ENCODE assay signal across 20 cellular contexts in the genomic region with DNA sequence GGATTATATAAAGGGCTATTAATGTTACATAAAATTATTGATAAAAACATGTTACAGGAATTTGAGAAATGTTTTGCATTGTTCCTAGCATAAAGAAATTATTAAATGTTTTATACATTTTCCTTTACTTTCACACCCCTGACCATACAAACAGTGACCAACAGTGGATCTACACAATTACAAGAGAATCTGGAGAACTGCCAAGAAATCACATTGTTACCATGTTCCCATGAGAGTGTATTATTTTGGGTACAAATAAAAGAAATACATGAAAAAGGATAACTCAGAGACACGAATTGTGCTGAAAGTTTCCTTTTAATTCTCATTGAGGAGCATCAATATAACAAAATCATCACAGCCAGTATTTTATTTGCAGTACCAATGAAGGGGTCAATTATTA.
DNase-seq lines count a peak whose midpoint lies in the region; ATAC-seq and TF ChIP-seq lines count a peak whose summit lies in the region.
"Had no signal": no experiment of that assay in that cellular context is flagged by ENCODE, and none has a peak within 500 bp of the region (broad histone marks: within the 10 kb centered on the region; RNA-seq: fewer than 3 reads in every experiment).

No MANE protein-coding gene starts in this region.

- H3K9me3 ChIP-seq in naive thymus-derived CD4-positive, alpha-beta T cell (ENCODE audit: control insufficient read depth in 2 of 3, low read length in 3 of 3) = no peaks in the 10 kb centered on the region
- H3K9me3 ChIP-seq: A549, SJSA1 had no signal

- H3K9me3 Mint-ChIP-seq in naive thymus-derived CD4-positive, alpha-beta T cell = no peaks in the 10 kb centered on the region
- no peaks in the 10 kb centered on the region for H3K9me3 Mint-ChIP-seq in mesothelial cell of epicardium
- H3K9me3 Mint-ChIP-seq: H9, HFFc6 had no signal

- H3K36me3 Mint-ChIP-seq in naive thymus-derived CD4-positive, alpha-beta T cell = peaks cover 0 to 37% (median 10%) of the 10 kb centered on the region in 5 donors
- H3K36me3 Mint-ChIP-seq in mesothelial cell of epicardium = peaks cover 4% of the 10 kb centered on the region

- H3K27ac Mint-ChIP-seq in naive thymus-derived CD4-positive, alpha-beta T cell = no peak overlapping the region
- H3K27ac Mint-ChIP-seq in mesothelial cell of epicardium = no peak overlapping the region
- H3K27ac Mint-ChIP-seq: B cell; CD4-positive, CD25-positive, alpha-beta regulatory T cell; H9; HFFc6 had no signal

- no peaks in the 10 kb centered on the region for H3K36me3 ChIP-seq in naive thymus-derived CD4-positive, alpha-beta T cell (ENCODE audit: control insufficient read depth in 2 of 3, insufficient read depth in 3 of 3, low read length in 3 of 3)

- no peak overlapping the region for H3K27ac ChIP-seq in naive thymus-derived CD4-positive, alpha-beta T cell (ENCODE audit: low read depth, low read length)
- H3K27ac ChIP-seq: A549, GM23248, SJSA1 had no signal

- DNase-seq in NCI-H748 (lab: John Stamatoyannopoulos, UW; ENCODE audit: unreplicated experiment) (peak; percentile 63), NCI-H748 treated with DMSO at 0.1 percent for 48 hours (lab: John Stamatoyannopoulos, UW) (no peak), SK-MEL-5 (ENCODE audit: low read depth, low spot score) (peak; percentile 13), fibroblast of pulmonary artery (ENCODE audit: low read depth) (peak; percentile 33), DMS153 (lab: John Stamatoyannopoulos, UW) (no peak), mesothelial cell of epicardium (ENCODE audit: low spot score in 2 of 2, unreplicated experiment in 2 of 2) (no peak)
- DNase-seq in naive thymus-derived CD4-positive, alpha-beta T cell = no peak
- DNase-seq: CD4-positive, CD25-positive, alpha-beta regulatory T cell; GM23248; H9; HFFc6; Kasumi-1; NCI-H1417 treated with DMSO at 0.1 percent for 48 hours; NCI-H1930; NCI-H2171; NCI-H446 treated with DMSO at 0.1 percent for 48 hours; NCI-H526 treated with DMSO at 0.1 percent for 48 hours had no signal

- TF ChIP-seq CTCF in fibroblast of pulmonary artery (IDR thresholded peaks at IDR 0.05; ENCODE audit: low read length, missing control alignments) (no peak), mesothelial cell of epicardium (IDR thresholded peaks at IDR 0.05; ENCODE audit: unreplicated experiment) (no peak)

- no peak for ATAC-seq in naive thymus-derived CD4-positive, alpha-beta T cell
- ATAC-seq: A549 had no signal

- no peaks in the 10 kb centered on the region for H3K27me3 ChIP-seq in naive thymus-derived CD4-positive, alpha-beta T cell (ENCODE audit: control insufficient read depth in 2 of 2, insufficient read depth in 2 of 2, low read length in 2 of 2)
- H3K27me3 ChIP-seq: SJSA1 had no signal

- in situ Hi-C loops in SK-MEL-5 (cut with HindIII; ENCODE audit: low pct_unique_long_range_greater_than_20kb, low sequenced_read_pairs) = no loop called here

- H3K4me3 ChIP-seq in fibroblast of pulmonary artery (replicated peaks; ENCODE audit: low read depth, low read length) = no peak overlapping the region
- no peak overlapping the region for H3K4me3 ChIP-seq in naive thymus-derived CD4-positive, alpha-beta T cell (ENCODE audit: low read length)
- H3K4me3 ChIP-seq: A549, GM23248, SJSA1 had no signal

- intact Hi-C loops in naive thymus-derived CD4-positive, alpha-beta T cell (cut with micrococcal nuclease) = no loop called here

- peaks cover 0 to 1% (median 0%) of the 10 kb centered on the region in 7 donors for H3K4me1 Mint-ChIP-seq in naive thymus-derived CD4-positive, alpha-beta T cell
- peaks cover 4% of the 10 kb centered on the region for H3K4me1 Mint-ChIP-seq in mesothelial cell of epicardium
- H3K4me1 Mint-ChIP-seq: CD4-positive, CD25-positive, alpha-beta regulatory T cell had no signal

- no peaks in the 10 kb centered on the region for H3K27me3 Mint-ChIP-seq in naive thymus-derived CD4-positive, alpha-beta T cell
- no peaks in the 10 kb centered on the region for H3K27me3 Mint-ChIP-seq in mesothelial cell of epicardium (ENCODE audit: low read depth)
- H3K27me3 Mint-ChIP-seq: B cell; CD4-positive, CD25-positive, alpha-beta regulatory T cell had no signal

- no peak overlapping the region for H3K4me3 Mint-ChIP-seq in naive thymus-derived CD4-positive, alpha-beta T cell
- no peak overlapping the region for H3K4me3 Mint-ChIP-seq in mesothelial cell of epicardium
- H3K4me3 Mint-ChIP-seq: B cell; CD4-positive, CD25-positive, alpha-beta regulatory T cell; H9; HFFc6 had no signal

- POLR2A ChIA-PET in naive thymus-derived CD4-positive, alpha-beta T cell (lab: Charles Lee) = no interaction called here

- no peaks in the 10 kb centered on the region for H3K4me1 ChIP-seq in naive thymus-derived CD4-positive, alpha-beta T cell (ENCODE audit: control insufficient read depth in 2 of 2, insufficient read depth in 2 of 2, low read length in 2 of 2)
- H3K4me1 ChIP-seq: SJSA1 had no signal

- CTCF ChIA-PET in naive thymus-derived CD4-positive, alpha-beta T cell (lab: Charles Lee) = no interaction called here

Comparison
In these comparisons a context has a peak if more than half of its experiments do, and no peak if none do; other contexts are left out.
1. DNase-seq: peak in NCI-H748 (single experiment), SK-MEL-5 (single experiment) and fibroblast of pulmonary artery (single experiment); none in NCI-H748 treated with DMSO at 0.1 percent for 48 hours (single experiment), naive thymus-derived CD4-positive, alpha-beta T cell (0 of 9), DMS153 (single experiment) and mesothelial cell of epicardium (0 of 2).